1 cellular context compared by ENCODE assay signal in the genomic region with DNA sequence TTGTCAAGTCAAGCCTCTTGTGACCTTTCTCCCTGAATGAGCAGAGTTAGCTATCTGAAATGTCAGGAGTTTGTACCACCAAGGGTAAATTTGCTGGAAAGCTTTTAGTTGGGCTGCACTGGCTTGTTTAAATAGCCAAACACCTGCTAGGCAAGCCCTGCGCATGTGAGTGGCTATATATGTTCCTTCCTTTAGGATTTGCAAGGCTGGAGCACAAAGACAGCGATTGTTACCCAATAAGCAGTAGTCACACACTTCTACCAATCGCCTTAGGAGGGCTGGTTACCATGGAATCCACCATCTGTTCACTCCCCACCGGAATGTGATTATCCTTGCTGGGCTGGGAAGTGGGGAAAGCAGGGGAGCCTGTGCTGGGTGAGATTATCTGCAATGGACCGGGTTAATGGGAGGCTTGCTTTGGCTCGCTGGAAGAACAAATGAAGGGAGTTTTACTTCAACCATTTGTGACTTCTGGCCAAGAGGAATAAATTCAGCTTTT.
TF ChIP-seq lines count a peak whose summit lies in the region.

No MANE protein-coding gene starts in this region.

TF ChIP-seq in HEK293, 187 proteins besides CTCF, POLR2A, EP300 and RAD21 (continued from another document):
- peak; percentile 91 for TF ChIP-seq ZNF449 (tag by site-specific recombination; IDR thresholded peaks at IDR 0.05)
- 0 out of 2 replicates have a peak, but pooled peaks have one; percentile 15 for TF ChIP-seq ZNF366 (tag by site-specific recombination; conservative IDR thresholded peaks at IDR 0.05)
- TF ChIP-seq MZF1 (tag by site-specific recombination; IDR thresholded peaks at IDR 0.05; ENCODE audit: borderline replicate concordance): peak; percentile 74; the same call in 1 of the 2 replicates
- TF ChIP-seq, protein P1, sequence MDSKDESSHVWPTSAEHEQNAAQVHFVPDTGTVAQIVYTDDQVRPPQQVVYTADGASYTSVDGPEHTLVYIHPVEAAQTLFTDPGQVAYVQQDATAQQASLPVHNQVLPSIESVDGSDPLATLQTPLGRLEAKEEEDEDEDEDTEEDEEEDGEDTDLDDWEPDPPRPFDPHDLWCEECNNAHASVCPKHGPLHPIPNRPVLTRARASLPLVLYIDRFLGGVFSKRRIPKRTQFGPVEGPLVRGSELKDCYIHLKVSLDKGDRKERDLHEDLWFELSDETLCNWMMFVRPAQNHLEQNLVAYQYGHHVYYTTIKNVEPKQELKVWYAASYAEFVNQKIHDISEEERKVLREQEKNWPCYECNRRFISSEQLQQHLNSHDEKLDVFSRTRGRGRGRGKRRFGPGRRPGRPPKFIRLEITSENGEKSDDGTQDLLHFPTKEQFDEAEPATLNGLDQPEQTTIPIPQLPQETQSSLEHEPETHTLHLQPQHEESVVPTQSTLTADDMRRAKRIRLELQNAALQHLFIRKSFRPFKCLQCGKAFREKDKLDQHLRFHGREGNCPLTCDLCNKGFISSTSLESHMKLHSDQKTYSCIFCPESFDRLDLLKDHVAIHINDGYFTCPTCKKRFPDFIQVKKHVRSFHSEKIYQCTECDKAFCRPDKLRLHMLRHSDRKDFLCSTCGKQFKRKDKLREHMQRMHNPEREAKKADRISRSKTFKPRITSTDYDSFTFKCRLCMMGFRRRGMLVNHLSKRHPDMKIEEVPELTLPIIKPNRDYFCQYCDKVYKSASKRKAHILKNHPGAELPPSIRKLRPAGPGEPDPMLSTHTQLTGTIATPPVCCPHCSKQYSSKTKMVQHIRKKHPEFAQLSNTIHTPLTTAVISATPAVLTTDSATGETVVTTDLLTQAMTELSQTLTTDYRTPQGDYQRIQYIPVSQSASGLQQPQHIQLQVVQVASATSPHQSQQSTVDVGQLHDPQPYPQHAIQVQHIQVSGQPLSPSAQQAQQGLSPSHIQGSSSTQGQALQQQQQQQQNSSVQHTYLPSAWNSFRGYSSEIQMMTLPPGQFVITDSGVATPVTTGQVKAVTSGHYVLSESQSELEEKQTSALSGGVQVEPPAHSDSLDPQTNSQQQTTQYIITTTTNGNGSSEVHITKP (tag by site-specific recombination; IDR thresholded peaks at IDR 0.05): peak; percentile 59; the same call in 1 of the 2 replicates
- TF ChIP-seq ZNF600 (tag by site-specific recombination; IDR thresholded peaks at IDR 0.05): peak; percentile 48; the same call in 1 of the 2 replicates
- no peak for TF ChIP-seq ZNF677 (tag by site-specific recombination; IDR thresholded peaks at IDR 0.05)
- peak; percentile 54; the same call in 1 of the 2 replicates for TF ChIP-seq ZBTB17 (tag by site-specific recombination; IDR thresholded peaks at IDR 0.05)
- TF ChIP-seq ZNF830 (tag by site-specific recombination; IDR thresholded peaks at IDR 0.05; ENCODE audit: low read depth): no peak
- TF ChIP-seq ZBTB10 (tag by site-specific recombination; IDR thresholded peaks at IDR 0.05): no peak
- no peak for TF ChIP-seq HOXD13 (CRISPR knock-in tag; IDR thresholded peaks at IDR 0.05; ENCODE audit: borderline replicate concordance)
- no peak for TF ChIP-seq SP3 (tag by site-specific recombination; IDR thresholded peaks at IDR 0.05)
- 0 out of 2 replicates have a peak, but pooled peaks have one; percentile 62 for TF ChIP-seq ZNF24 (tag by site-specific recombination; IDR thresholded peaks at IDR 0.05)
- no peak for TF ChIP-seq ZBTB7A (tag by site-specific recombination; IDR thresholded peaks at IDR 0.05; ENCODE audit: low read depth)
- TF ChIP-seq ZNF350 (tag by site-specific recombination; IDR thresholded peaks at IDR 0.05): no peak
- peak; percentile 48 for TF ChIP-seq ZIC2 (tag by site-specific recombination; IDR thresholded peaks at IDR 0.05)
- TF ChIP-seq GLIS2 (tag by site-specific recombination; IDR thresholded peaks at IDR 0.05): no peak
- TF ChIP-seq YY1 (tag by site-specific recombination; IDR thresholded peaks at IDR 0.05): no peak
- TF ChIP-seq IKZF3 (tag by site-specific recombination; IDR thresholded peaks at IDR 0.05): 0 out of 2 replicates have a peak, but pooled peaks have one; percentile 44
- TF ChIP-seq ZNF76 (tag by site-specific recombination; IDR thresholded peaks at IDR 0.05; ENCODE audit: borderline replicate concordance, low read depth): no peak
- TF ChIP-seq ZNF10 (tag by site-specific recombination; IDR thresholded peaks at IDR 0.05): no peak
- no peak for TF ChIP-seq RBAK (tag by site-specific recombination; IDR thresholded peaks at IDR 0.05)
- TF ChIP-seq ZNF341 (tag by site-specific recombination; IDR thresholded peaks at IDR 0.05; ENCODE audit: low read depth): peak; percentile 16; the same call in 1 of the 2 replicates
- no peak for TF ChIP-seq ZNF394 (tag by site-specific recombination; IDR thresholded peaks at IDR 0.05; ENCODE audit: borderline replicate concordance)
- TF ChIP-seq, protein P2, sequence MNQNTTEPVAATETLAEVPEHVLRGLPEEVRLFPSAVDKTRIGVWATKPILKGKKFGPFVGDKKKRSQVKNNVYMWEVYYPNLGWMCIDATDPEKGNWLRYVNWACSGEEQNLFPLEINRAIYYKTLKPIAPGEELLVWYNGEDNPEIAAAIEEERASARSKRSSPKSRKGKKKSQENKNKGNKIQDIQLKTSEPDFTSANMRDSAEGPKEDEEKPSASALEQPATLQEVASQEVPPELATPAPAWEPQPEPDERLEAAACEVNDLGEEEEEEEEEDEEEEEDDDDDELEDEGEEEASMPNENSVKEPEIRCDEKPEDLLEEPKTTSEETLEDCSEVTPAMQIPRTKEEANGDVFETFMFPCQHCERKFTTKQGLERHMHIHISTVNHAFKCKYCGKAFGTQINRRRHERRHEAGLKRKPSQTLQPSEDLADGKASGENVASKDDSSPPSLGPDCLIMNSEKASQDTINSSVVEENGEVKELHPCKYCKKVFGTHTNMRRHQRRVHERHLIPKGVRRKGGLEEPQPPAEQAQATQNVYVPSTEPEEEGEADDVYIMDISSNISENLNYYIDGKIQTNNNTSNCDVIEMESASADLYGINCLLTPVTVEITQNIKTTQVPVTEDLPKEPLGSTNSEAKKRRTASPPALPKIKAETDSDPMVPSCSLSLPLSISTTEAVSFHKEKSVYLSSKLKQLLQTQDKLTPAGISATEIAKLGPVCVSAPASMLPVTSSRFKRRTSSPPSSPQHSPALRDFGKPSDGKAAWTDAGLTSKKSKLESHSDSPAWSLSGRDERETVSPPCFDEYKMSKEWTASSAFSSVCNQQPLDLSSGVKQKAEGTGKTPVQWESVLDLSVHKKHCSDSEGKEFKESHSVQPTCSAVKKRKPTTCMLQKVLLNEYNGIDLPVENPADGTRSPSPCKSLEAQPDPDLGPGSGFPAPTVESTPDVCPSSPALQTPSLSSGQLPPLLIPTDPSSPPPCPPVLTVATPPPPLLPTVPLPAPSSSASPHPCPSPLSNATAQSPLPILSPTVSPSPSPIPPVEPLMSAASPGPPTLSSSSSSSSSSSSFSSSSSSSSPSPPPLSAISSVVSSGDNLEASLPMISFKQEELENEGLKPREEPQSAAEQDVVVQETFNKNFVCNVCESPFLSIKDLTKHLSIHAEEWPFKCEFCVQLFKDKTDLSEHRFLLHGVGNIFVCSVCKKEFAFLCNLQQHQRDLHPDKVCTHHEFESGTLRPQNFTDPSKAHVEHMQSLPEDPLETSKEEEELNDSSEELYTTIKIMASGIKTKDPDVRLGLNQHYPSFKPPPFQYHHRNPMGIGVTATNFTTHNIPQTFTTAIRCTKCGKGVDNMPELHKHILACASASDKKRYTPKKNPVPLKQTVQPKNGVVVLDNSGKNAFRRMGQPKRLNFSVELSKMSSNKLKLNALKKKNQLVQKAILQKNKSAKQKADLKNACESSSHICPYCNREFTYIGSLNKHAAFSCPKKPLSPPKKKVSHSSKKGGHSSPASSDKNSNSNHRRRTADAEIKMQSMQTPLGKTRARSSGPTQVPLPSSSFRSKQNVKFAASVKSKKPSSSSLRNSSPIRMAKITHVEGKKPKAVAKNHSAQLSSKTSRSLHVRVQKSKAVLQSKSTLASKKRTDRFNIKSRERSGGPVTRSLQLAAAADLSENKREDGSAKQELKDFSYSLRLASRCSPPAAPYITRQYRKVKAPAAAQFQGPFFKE (tag by site-specific recombination; IDR thresholded peaks at IDR 0.05; ENCODE audit: borderline replicate concordance): no peak
- TF ChIP-seq SP2 (tag by site-specific recombination; IDR thresholded peaks at IDR 0.05): peak; percentile 16; the same call in 1 of the 2 replicates
- TF ChIP-seq INSM2 (tag by site-specific recombination; IDR thresholded peaks at IDR 0.05): no peak
- TF ChIP-seq PRDM1 (tag by site-specific recombination; IDR thresholded peaks at IDR 0.05): peak; percentile 55
- TF ChIP-seq, protein P3, sequence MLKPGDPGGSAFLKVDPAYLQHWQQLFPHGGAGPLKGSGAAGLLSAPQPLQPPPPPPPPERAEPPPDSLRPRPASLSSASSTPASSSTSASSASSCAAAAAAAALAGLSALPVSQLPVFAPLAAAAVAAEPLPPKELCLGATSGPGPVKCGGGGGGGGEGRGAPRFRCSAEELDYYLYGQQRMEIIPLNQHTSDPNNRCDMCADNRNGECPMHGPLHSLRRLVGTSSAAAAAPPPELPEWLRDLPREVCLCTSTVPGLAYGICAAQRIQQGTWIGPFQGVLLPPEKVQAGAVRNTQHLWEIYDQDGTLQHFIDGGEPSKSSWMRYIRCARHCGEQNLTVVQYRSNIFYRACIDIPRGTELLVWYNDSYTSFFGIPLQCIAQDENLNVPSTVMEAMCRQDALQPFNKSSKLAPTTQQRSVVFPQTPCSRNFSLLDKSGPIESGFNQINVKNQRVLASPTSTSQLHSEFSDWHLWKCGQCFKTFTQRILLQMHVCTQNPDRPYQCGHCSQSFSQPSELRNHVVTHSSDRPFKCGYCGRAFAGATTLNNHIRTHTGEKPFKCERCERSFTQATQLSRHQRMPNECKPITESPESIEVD (tag by site-specific recombination; IDR thresholded peaks at IDR 0.05): no peak
- TF ChIP-seq, protein P4, sequence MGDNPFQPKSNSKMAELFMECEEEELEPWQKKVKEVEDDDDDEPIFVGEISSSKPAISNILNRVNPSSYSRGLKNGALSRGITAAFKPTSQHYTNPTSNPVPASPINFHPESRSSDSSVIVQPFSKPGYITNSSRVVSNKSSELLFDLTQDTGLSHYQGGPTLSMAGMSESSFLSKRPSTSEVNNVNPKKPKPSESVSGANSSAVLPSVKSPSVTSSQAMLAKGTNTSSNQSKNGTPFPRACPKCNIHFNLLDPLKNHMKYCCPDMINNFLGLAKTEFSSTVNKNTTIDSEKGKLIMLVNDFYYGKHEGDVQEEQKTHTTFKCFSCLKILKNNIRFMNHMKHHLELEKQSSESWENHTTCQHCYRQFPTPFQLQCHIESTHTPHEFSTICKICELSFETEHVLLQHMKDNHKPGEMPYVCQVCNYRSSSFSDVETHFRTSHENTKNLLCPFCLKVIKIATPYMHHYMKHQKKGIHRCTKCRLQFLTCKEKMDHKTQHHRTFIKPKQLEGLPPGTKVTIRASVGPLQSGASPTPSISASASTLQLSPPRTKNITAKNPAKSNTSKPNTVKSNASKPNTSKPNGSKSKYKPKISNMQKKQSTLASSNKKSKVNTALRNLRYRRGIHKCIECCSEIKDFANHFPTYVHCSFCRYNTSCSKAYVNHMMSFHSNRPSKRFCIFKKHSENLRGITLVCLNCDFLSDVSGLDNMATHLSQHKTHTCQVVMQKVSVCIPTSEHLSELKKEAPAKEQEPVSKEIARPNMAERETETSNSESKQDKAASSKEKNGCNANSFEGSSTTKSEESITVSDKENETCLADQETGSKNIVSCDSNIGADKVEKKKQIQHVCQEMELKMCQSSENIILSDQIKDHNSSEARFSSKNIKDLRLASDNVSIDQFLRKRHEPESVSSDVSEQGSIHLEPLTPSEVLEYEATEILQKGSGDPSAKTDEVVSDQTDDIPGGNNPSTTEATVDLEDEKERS (tag by site-specific recombination; IDR thresholded peaks at IDR 0.05): no peak
TF ChIP-seq in HEK293: peak in this region for 12.
